Comparison of ENCODE assay signal across 2 cellular contexts in genomic region chr21:35203093-35204021, GRCh38.
TF ChIP-seq lines count a peak whose summit lies in the region.

No MANE protein-coding gene starts in this region.

TF ChIP-seq in IMR-90, 13 proteins besides CTCF, POLR2A, EP300 and RAD21 (continued from another document):
- TF ChIP-seq USF2 (IDR thresholded peaks at IDR 0.05; ENCODE audit: low read depth, low read length), result no peak
- no peak for TF ChIP-seq RCOR1 (IDR thresholded peaks at IDR 0.05; ENCODE audit: insufficient replicate concordance, low read length)
- TF ChIP-seq MXI1 (IDR thresholded peaks at IDR 0.05; ENCODE audit: borderline replicate concordance, low read depth, low read length), result no peak
- TF ChIP-seq CEBPB (IDR thresholded peaks at IDR 0.05; ENCODE audit: low read depth, low read length), result 0 out of 2 replicates have a peak, but pooled peaks have one; percentile 10
- peak; percentile 65; the same call in 1 of the 2 replicates for TF ChIP-seq FOS (IDR thresholded peaks at IDR 0.05; ENCODE audit: low read depth, low read length)
- no peak for TF ChIP-seq CHD1 (IDR thresholded peaks at IDR 0.05; ENCODE audit: low read depth, low read length)
- no peak for TF ChIP-seq MAFK (IDR thresholded peaks at IDR 0.05; ENCODE audit: low read depth, low read length)

TF ChIP-seq in WTC11, 78 proteins besides CTCF, POLR2A, EP300 and RAD21 (continued from another document):
- TF ChIP-seq AR (CRISPR knock-in tag; IDR thresholded peaks at IDR 0.05), result no peak
- no peak for TF ChIP-seq STAT6 (CRISPR knock-in tag; conservative IDR thresholded peaks at IDR 0.05; ENCODE audit: low read depth)
- no peak for TF ChIP-seq NR3C1 (CRISPR knock-in tag; conservative IDR thresholded peaks at IDR 0.05; ENCODE audit: low read depth)
- no peak for TF ChIP-seq NFYB (CRISPR knock-in tag; conservative IDR thresholded peaks at IDR 0.05; ENCODE audit: low read depth)
- no peak for TF ChIP-seq TCF7 (CRISPR knock-in tag; IDR thresholded peaks at IDR 0.05; ENCODE audit: low read depth)
- TF ChIP-seq PRDM15 (CRISPR knock-in tag; IDR thresholded peaks at IDR 0.05), result no peak
- TF ChIP-seq RELA (CRISPR knock-in tag; IDR thresholded peaks at IDR 0.05; ENCODE audit: borderline replicate concordance), result no peak
- no peak for TF ChIP-seq TEAD1 (CRISPR knock-in tag; IDR thresholded peaks at IDR 0.05)
- no peak for TF ChIP-seq SMAD3 (CRISPR knock-in tag; IDR thresholded peaks at IDR 0.05; ENCODE audit: borderline replicate concordance)
- TF ChIP-seq CBFB (CRISPR knock-in tag; IDR thresholded peaks at IDR 0.05; ENCODE audit: low read depth), result no peak
- TF ChIP-seq E2F4 (CRISPR knock-in tag; IDR thresholded peaks at IDR 0.05; ENCODE audit: borderline replicate concordance, low read depth), result no peak
- no peak for TF ChIP-seq ESRRA (CRISPR knock-in tag; IDR thresholded peaks at IDR 0.05; ENCODE audit: borderline replicate concordance)
- TF ChIP-seq AFF4 (CRISPR knock-in tag; IDR thresholded peaks at IDR 0.05; ENCODE audit: borderline replicate concordance), result no peak
- no peak for TF ChIP-seq USF1 (CRISPR knock-in tag; IDR thresholded peaks at IDR 0.05)
- no peak for TF ChIP-seq RORB (CRISPR knock-in tag; IDR thresholded peaks at IDR 0.05)
- TF ChIP-seq GRHL2 (CRISPR knock-in tag; IDR thresholded peaks at IDR 0.05; ENCODE audit: insufficient replicate concordance, severe bottlenecking), result no peak
- TF ChIP-seq ZNF423 (CRISPR knock-in tag; IDR thresholded peaks at IDR 0.05), result no peak
